ENCODE assay signal across 25 cellular contexts in the genomic region with DNA sequence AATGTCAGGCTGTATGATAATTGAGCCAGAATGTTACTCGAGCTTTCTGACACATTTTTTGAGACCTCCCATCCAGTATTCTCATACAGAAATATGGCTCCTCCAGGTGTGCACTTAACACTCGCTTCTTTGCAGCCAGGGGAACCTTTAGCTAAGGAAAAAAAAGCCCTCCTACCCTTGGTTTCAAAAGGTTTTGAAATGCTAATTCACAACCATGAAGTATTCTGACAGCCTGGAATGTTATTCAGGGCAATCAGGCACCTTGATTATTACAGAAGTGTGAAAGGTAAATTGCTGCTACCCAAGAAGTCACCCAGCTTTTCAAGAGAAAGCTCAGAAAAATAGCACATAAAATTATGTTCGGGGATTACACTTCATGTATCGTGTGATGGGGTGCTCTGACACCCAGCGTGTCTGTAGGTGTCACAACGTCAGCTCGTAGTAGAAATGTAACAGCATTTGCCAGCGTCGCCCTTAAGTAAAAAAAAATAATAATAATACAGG. TPM values are rescaled to one million over a fixed set of nuclear protein-coding genes. Genes with fewer than 3 reads are reported as not detected.
"Had no signal": no experiment of that assay in that cellular context is flagged by ENCODE, and none has a peak within 500 bp of the region (broad histone marks: within the 10 kb centered on the region; RNA-seq: fewer than 3 reads in every experiment).

No MANE protein-coding gene starts in this region.

- H3K4me3 Mint-ChIP-seq: naive thymus-derived CD8-positive, alpha-beta T cell; nephron progenitor cell; stimulated activated naive B cell treated with anti-CD40 and anti-IgM and Interleukin-4, amounts not matched to agents 10 μg/mL and 1 μg/mL and 100 μg/mL, for 72 hours had no signal

- ATAC-seq: left cardiac atrium; left ventricle myocardium superior; lower lobe of right lung; naive thymus-derived CD8-positive, alpha-beta T cell; sciatic nerve; stimulated activated naive B cell treated with anti-CD40 and anti-IgM and Interleukin-4, amounts not matched to agents 10 μg/mL and 1 μg/mL and 100 μg/mL, for 72 hours; stimulated activated naive CD8-positive, alpha-beta T cell treated with anti-CD3 and anti-CD28 coated beads, Interleukin-15, Interleukin-2, amounts not matched to agents 100 U/mL and 50 U/mL, for 24 hours; upper lobe of right lung had no signal

- H3K27ac ChIP-seq: lower lobe of right lung, ovary, skin epidermis, stomach, testis, thyroid gland, upper lobe of right lung had no signal

- H3K4me1 ChIP-seq: lower lobe of right lung, testis, thyroid gland, upper lobe of right lung had no signal

- H3K9me3 ChIP-seq: lower lobe of right lung, ovary, right atrium auricular region, stomach, testis, thyroid gland, upper lobe of right lung had no signal

- H3K27ac Mint-ChIP-seq: naive thymus-derived CD8-positive, alpha-beta T cell; nephron progenitor cell; progenitor cell of endocrine pancreas; stimulated activated naive B cell treated with anti-CD40 and anti-IgM and Interleukin-4, amounts not matched to agents 10 μg/mL and 1 μg/mL and 100 μg/mL, for 72 hours had no signal

- H3K27me3 ChIP-seq: ovary, right atrium auricular region, stomach, testis, thyroid gland, upper lobe of right lung had no signal

- DNase-seq: hippocampal formation; kidney glomerular epithelial cell; left cardiac atrium; left ventricle myocardium superior; lower lobe of right lung; mammary epithelial cell; mesenchymal stem cell; naive thymus-derived CD8-positive, alpha-beta T cell; nephron progenitor cell; ovary; stimulated activated CD4-positive, alpha-beta T cell treated with anti-CD3 and anti-CD28 coated beads, Interleukin-12 subunit alpha, Interleukin-12 subunit beta, amount 100 ng/mL, for 4 hours; stimulated activated CD4-positive, alpha-beta T cell treated with anti-CD3 and anti-CD28 coated beads, Interleukin-15, amount 100 ng/mL, for 24 hours; stimulated activated CD4-positive, alpha-beta T cell treated with anti-CD3 and anti-CD28 coated beads, Interleukin-2, amount 100 ng/mL, for 24 hours; stimulated activated CD4-positive, alpha-beta T cell treated with anti-CD3 and anti-CD28 coated beads, Interleukin-4, amount 100 ng/mL, for 1 hour; stimulated activated naive B cell treated with anti-CD40 and anti-IgM and Interleukin-4, amounts not matched to agents 10 μg/mL and 1 μg/mL and 100 μg/mL, for 72 hours; stimulated activated naive CD8-positive, alpha-beta T cell treated with anti-CD3 and anti-CD28 coated beads, Interleukin-15, Interleukin-2, amounts not matched to agents 100 U/mL and 50 U/mL, for 24 hours; stomach; testis; thyroid gland; trophoblast cell; upper lobe of right lung had no signal

- H3K36me3 Mint-ChIP-seq: naive thymus-derived CD8-positive, alpha-beta T cell had no signal

- H3K4me3 ChIP-seq: lower lobe of right lung, ovary, right atrium auricular region, skin epidermis, stomach, testis, thyroid gland, upper lobe of right lung had no signal

- H3K4me1 Mint-ChIP-seq: stimulated activated naive B cell treated with anti-CD40 and anti-IgM and Interleukin-4, amounts not matched to agents 10 μg/mL and 1 μg/mL and 100 μg/mL, for 72 hours had no signal

- H3K36me3 ChIP-seq: lower lobe of right lung, ovary, right atrium auricular region, stomach, thyroid gland, upper lobe of right lung had no signal

RNA-seq across cellular contexts. Expression of gene NTN1, which starts 41.1 kb away (rescaled TPM):
- polyA plus RNA-seq: naive thymus-derived CD8-positive, alpha-beta T cell had no signal
